23 cellular contexts compared by ENCODE assay signal in genomic region chr11:59582006-59582405, GRCh38. TPM values are rescaled to one million over a fixed set of nuclear protein-coding genes. Genes with fewer than 3 reads are reported as not detected.
DNase-seq lines count a peak whose midpoint lies in the region; ATAC-seq and TF ChIP-seq lines count a peak whose summit lies in the region.
"Had no signal": no experiment of that assay in that cellular context is flagged by ENCODE, and none has a peak within 500 bp of the region (broad histone marks: within the 10 kb centered on the region; RNA-seq: fewer than 3 reads in every experiment).

No MANE protein-coding gene starts in this region.

- no peaks in the 10 kb centered on the region for H3K27me3 Mint-ChIP-seq in activated CD8-positive, alpha-beta T cell treated with anti-CD3 and anti-CD28 coated beads for 36 hours
- H3K27me3 Mint-ChIP-seq in activated CD8-positive, alpha-beta T cell treated with anti-CD3 and anti-CD28 coated beads, Interleukin-2, amount 10 ng/mL, durations not matched to agents 7 days and 5 days (ENCODE audit: low read depth), result no peaks in the 10 kb centered on the region
- H3K27me3 Mint-ChIP-seq: CD8-positive, alpha-beta memory T cell had no signal

- H3K4me1 Mint-ChIP-seq in activated CD8-positive, alpha-beta T cell treated with anti-CD3 and anti-CD28 coated beads for 36 hours (ENCODE audit: low read depth), result no peaks in the 10 kb centered on the region
- H3K4me1 Mint-ChIP-seq in activated CD8-positive, alpha-beta T cell treated with anti-CD3 and anti-CD28 coated beads, Interleukin-2, amount 10 ng/mL, durations not matched to agents 7 days and 5 days (ENCODE audit: low read depth), result no peaks in the 10 kb centered on the region

- H3K27ac ChIP-seq in WERI-Rb-1, result peak overlapping the region; percentile 31; the same call in 1 of the 2 replicates
- H3K27ac ChIP-seq: HL-60, SJCRH30 had no signal

- peaks cover 7% of the 10 kb centered on the region for H3K9me3 ChIP-seq in WERI-Rb-1 (ENCODE audit: severe bottlenecking)
- H3K9me3 ChIP-seq: SJCRH30 had no signal

- H3K4me3 ChIP-seq in WERI-Rb-1 (ENCODE audit: low read depth, low read length) (no peak overlapping the region), fibroblast of villous mesenchyme (ENCODE audit: low read depth, low read length) (no peak overlapping the region), retinal pigment epithelial cell (ENCODE audit: low read length) (no peak overlapping the region)
- H3K4me3 ChIP-seq: SJCRH30 had no signal

- H3K4me3 Mint-ChIP-seq in activated CD8-positive, alpha-beta T cell treated with anti-CD3 and anti-CD28 coated beads for 36 hours, result no peak overlapping the region
- no peak overlapping the region for H3K4me3 Mint-ChIP-seq in activated CD8-positive, alpha-beta T cell treated with anti-CD3 and anti-CD28 coated beads, Interleukin-2, amount 10 ng/mL, durations not matched to agents 7 days and 5 days
- H3K4me3 Mint-ChIP-seq: CD8-positive, alpha-beta memory T cell had no signal

- H3K9me3 Mint-ChIP-seq in activated CD8-positive, alpha-beta T cell treated with anti-CD3 and anti-CD28 coated beads for 36 hours, result no peaks in the 10 kb centered on the region
- peaks cover 10% of the 10 kb centered on the region for H3K9me3 Mint-ChIP-seq in activated CD8-positive, alpha-beta T cell treated with anti-CD3 and anti-CD28 coated beads, Interleukin-2, amount 10 ng/mL, durations not matched to agents 7 days and 5 days (ENCODE audit: insufficient read depth)

- TF ChIP-seq CTCF in activated CD8-positive, alpha-beta T cell treated with anti-CD3 and anti-CD28 coated beads for 36 hours (IDR thresholded peaks at IDR 0.05), result no peak
- no peak for TF ChIP-seq CTCF in WERI-Rb-1 (IDR thresholded peaks at IDR 0.05; ENCODE audit: low read depth, low read length)
- TF ChIP-seq CTCF in fibroblast of villous mesenchyme (IDR thresholded peaks at IDR 0.05; ENCODE audit: insufficient read depth, low read depth, low read length), result no peak
- TF ChIP-seq CTCF in retinal pigment epithelial cell (conservative IDR thresholded peaks at IDR 0.05; ENCODE audit: low read depth, low read length), result no peak

- H3K27ac Mint-ChIP-seq in activated CD8-positive, alpha-beta T cell treated with anti-CD3 and anti-CD28 coated beads for 36 hours, result peak overlapping the region; percentile 52
- no peak overlapping the region for H3K27ac Mint-ChIP-seq in activated CD8-positive, alpha-beta T cell treated with anti-CD3 and anti-CD28 coated beads, Interleukin-2, amount 10 ng/mL, durations not matched to agents 7 days and 5 days

- H3K36me3 Mint-ChIP-seq in activated CD8-positive, alpha-beta T cell treated with anti-CD3 and anti-CD28 coated beads for 36 hours (ENCODE audit: low read depth), result peaks cover 53% of the 10 kb centered on the region
- H3K36me3 Mint-ChIP-seq in activated CD8-positive, alpha-beta T cell treated with anti-CD3 and anti-CD28 coated beads, Interleukin-2, amount 10 ng/mL, durations not matched to agents 7 days and 5 days (ENCODE audit: low read depth), result peaks cover 76% of the 10 kb centered on the region

- intact Hi-C loops in activated CD8-positive, alpha-beta T cell treated with anti-CD3 and anti-CD28 coated beads for 36 hours (cut with micrococcal nuclease), result no loop called here

- no peak for ATAC-seq in activated CD8-positive, alpha-beta T cell treated with anti-CD3 and anti-CD28 coated beads for 36 hours
- no peak for ATAC-seq in activated CD8-positive, alpha-beta T cell treated with anti-CD3 and anti-CD28 coated beads, Interleukin-2, amount 10 ng/mL, durations not matched to agents 7 days and 5 days
- no peak for ATAC-seq in GM18870 (IDR thresholded peaks at IDR 0.05; ENCODE audit: unreplicated experiment)
- ATAC-seq: HepG2 had no signal

- H3K27me3 ChIP-seq in WERI-Rb-1 (ENCODE audit: insufficient read depth, low read depth, severe bottlenecking), result no peaks in the 10 kb centered on the region
- H3K27me3 ChIP-seq: SJCRH30 had no signal

- POLR2A ChIA-PET in activated CD8-positive, alpha-beta T cell treated with anti-CD3 and anti-CD28 coated beads for 36 hours (lab: Charles Lee), result interaction anchor here (0.8 to 1.4 kb wide), 2 partner anchors 9 to 10 kb away, joined by 4 read pairs; no protein-coding TSS in a partner anchor
- POLR2A ChIA-PET in activated CD8-positive, alpha-beta T cell treated with anti-CD3 and anti-CD28 coated beads, Interleukin-2, amount 10 ng/mL, durations not matched to agents 7 days and 5 days (lab: Charles Lee), result interaction anchor here (1.1 kb wide), 1 partner anchor 16 kb away, joined by 3 read pairs; no protein-coding TSS in a partner anchor

- no peak for DNase-seq in activated CD8-positive, alpha-beta T cell treated with anti-CD3 and anti-CD28 coated beads for 36 hours
- no peak for DNase-seq in activated CD8-positive, alpha-beta T cell treated with anti-CD3 and anti-CD28 coated beads, Interleukin-2, amount 10 ng/mL, durations not matched to agents 7 days and 5 days
- DNase-seq in WERI-Rb-1 (peak; percentile 31), fibroblast of villous mesenchyme (ENCODE audit: low read depth) (peak; percentile 38), retinal pigment epithelial cell (ENCODE audit: low read depth) (peak; percentile 81), ureter (ENCODE audit: low spot score) (no peak), OCI-M1 (lab: John Stamatoyannopoulos, UW) (no peak)
- DNase-seq: AML-193; C1 segment of cervical spinal cord; CD8-positive, alpha-beta memory T cell; GF-D8; H7; KBM-7; NCI-H1092 treated with DMSO at 0.1 percent for 48 hours; NCI-H146; NCI-H2029 treated with DMSO at 0.1 percent for 48 hours; NCI-H226; NCI-H510A treated with DMSO at 0.1 percent for 48 hours; NCI-H774; SJCRH30 had no signal

- CTCF ChIA-PET in activated CD8-positive, alpha-beta T cell treated with anti-CD3 and anti-CD28 coated beads for 36 hours (lab: Charles Lee), result interaction anchor here (1.4 kb wide), 1 partner anchor 73 kb away, joined by 3 read pairs; no protein-coding TSS in a partner anchor
- CTCF ChIA-PET in activated CD8-positive, alpha-beta T cell treated with anti-CD3 and anti-CD28 coated beads, Interleukin-2, amount 10 ng/mL, durations not matched to agents 7 days and 5 days (lab: Charles Lee), result interaction anchor here (1.4 kb wide), 1 partner anchor 45 kb away, joined by 3 read pairs; no protein-coding TSS in a partner anchor

- H3K36me3 ChIP-seq in WERI-Rb-1, result peaks cover 67% of the 10 kb centered on the region

RNA-seq across cellular contexts. Expression of gene OSBP, which starts 33.6 kb away (rescaled TPM):
- total RNA-seq in activated CD8-positive, alpha-beta T cell treated with anti-CD3 and anti-CD28 coated beads for 36 hours, result 10 to 100 TPM; 38.1 to 41.0 TPM
- 10 to 100 TPM; 34.4 to 38.6 TPM for total RNA-seq in activated CD8-positive, alpha-beta T cell treated with anti-CD3 and anti-CD28 coated beads, Interleukin-2, amount 10 ng/mL, durations not matched to agents 7 days and 5 days
- total RNA-seq in fibroblast of villous mesenchyme, result 34.8 and 44.0 TPM in 2 replicates
- 73.1 TPM for total RNA-seq in ureter

Comparison
In these comparisons a context has a peak if more than half of its experiments do, and no peak if none do; other contexts are left out.
1. DNase-seq: peak in WERI-Rb-1 (single experiment), fibroblast of villous mesenchyme (single experiment) and retinal pigment epithelial cell (single experiment); none in activated CD8-positive, alpha-beta T cell treated with anti-CD3 and anti-CD28 coated beads for 36 hours (single experiment), activated CD8-positive, alpha-beta T cell treated with anti-CD3 and anti-CD28 coated beads, Interleukin-2, amount 10 ng/mL, durations not matched to agents 7 days and 5 days (single experiment), ureter (single experiment) and OCI-M1 (single experiment).